In genomic region chr1:201307760-201308499, GRCh38 we compare ENCODE assay signal across 14 cellular contexts. TPM values are rescaled to one million over a fixed set of nuclear protein-coding genes. Genes with fewer than 3 reads are reported as not detected.
A peak's percentile ranks its signal among the peaks of the same experiment; 100 is the strongest.
DNase-seq lines count a peak whose midpoint lies in the region; ATAC-seq, FAIRE-seq and TF ChIP-seq lines count a peak whose summit lies in the region.
"Had no signal": no experiment of that assay in that cellular context is flagged by ENCODE, and none has a peak within 500 bp of the region (broad histone marks: within the 10 kb centered on the region; RNA-seq: fewer than 3 reads in every experiment).

No MANE protein-coding gene starts in this region.

- peaks cover 4% of the 10 kb centered on the region for H3K4me1 Mint-ChIP-seq in activated CD4-positive, alpha-beta T cell treated with anti-CD3 and anti-CD28 coated beads, Interleukin-2, amount 10 ng/mL, durations not matched to agents 24 days and 14 days
- H3K4me1 Mint-ChIP-seq: activated CD4-positive, alpha-beta T cell treated with anti-CD3 and anti-CD28 coated beads for 36 hours had no signal

- TF ChIP-seq POLR2A in lower leg skin (IDR thresholded peaks at IDR 0.05), result no peak

- WGBS in lower leg skin, 2 donors, result 24 to 30% methylated on average over 11 of the region's 11 CpGs

- peaks cover 17% of the 10 kb centered on the region for H3K27me3 Mint-ChIP-seq in activated CD4-positive, alpha-beta T cell treated with anti-CD3 and anti-CD28 coated beads, Interleukin-2, amount 10 ng/mL, durations not matched to agents 24 days and 14 days

- no peak for TF ChIP-seq CTCF in lower leg skin (IDR thresholded peaks at IDR 0.05)

- peak; percentile 50 for FAIRE-seq in urothelium cell line (lab: Jason Lieb, UNC)
- FAIRE-seq: HepG2 had no signal

- intact Hi-C loops in lower leg skin (cut with DNase I; ENCODE audit: low total_unique reads), result no loop called here
- intact Hi-C loops in activated CD4-positive, alpha-beta T cell treated with anti-CD3 and anti-CD28 coated beads, Interleukin-2, amount 10 ng/mL, durations not matched to agents 24 days and 14 days (cut with micrococcal nuclease), result no loop called here

- no peaks in the 10 kb centered on the region for H3K9me3 Mint-ChIP-seq in activated CD4-positive, alpha-beta T cell treated with anti-CD3 and anti-CD28 coated beads, Interleukin-2, amount 10 ng/mL, durations not matched to agents 24 days and 14 days

- no peak overlapping the region for H3K4me3 Mint-ChIP-seq in activated CD4-positive, alpha-beta T cell treated with anti-CD3 and anti-CD28 coated beads, Interleukin-2, amount 10 ng/mL, durations not matched to agents 24 days and 14 days
- H3K4me3 Mint-ChIP-seq: activated CD4-positive, alpha-beta T cell treated with anti-CD3 and anti-CD28 coated beads for 36 hours had no signal

- H3K36me3 Mint-ChIP-seq in activated CD4-positive, alpha-beta T cell treated with anti-CD3 and anti-CD28 coated beads, Interleukin-2, amount 10 ng/mL, durations not matched to agents 24 days and 14 days (ENCODE audit: low read depth), result no peaks in the 10 kb centered on the region

- ATAC-seq in HG03378 (IDR thresholded peaks at IDR 0.05; ENCODE audit: unreplicated experiment), result no peak
- ATAC-seq: activated CD4-positive, alpha-beta T cell treated with anti-CD3 and anti-CD28 coated beads for 36 hours; HepG2; left lobe of liver had no signal

- DNase-seq in NCI-H2196 (lab: John Stamatoyannopoulos, UW; ENCODE audit: unreplicated experiment) (peak; percentile 47), NCI-H2196 treated with DMSO at 0.1 percent for 48 hours (lab: John Stamatoyannopoulos, UW; ENCODE audit: unreplicated experiment) (no peak), NCI-H774 (lab: John Stamatoyannopoulos, UW) (peak; percentile 24), lower leg skin (ENCODE audit: low spot score in 2 of 2) (peak; percentile 92 to 95), urothelium cell line (ENCODE audit: low spot score) (no peak), cerebellar cortex (ENCODE audit: low spot score) (no peak)
- DNase-seq in activated CD4-positive, alpha-beta T cell treated with anti-CD3 and anti-CD28 coated beads, Interleukin-2, amount 10 ng/mL, durations not matched to agents 24 days and 14 days, result no peak
- DNase-seq: activated CD4-positive, alpha-beta T cell treated with anti-CD3 and anti-CD28 coated beads for 36 hours; NCI-H446; occipital lobe; stimulated activated naive CD4-positive, alpha-beta T cell treated with Interleukin-2 at 50 U/mL for 16 hours had no signal

- H3K27ac Mint-ChIP-seq in activated CD4-positive, alpha-beta T cell treated with anti-CD3 and anti-CD28 coated beads, Interleukin-2, amount 10 ng/mL, durations not matched to agents 24 days and 14 days, result no peak overlapping the region
- H3K27ac Mint-ChIP-seq: activated CD4-positive, alpha-beta T cell treated with anti-CD3 and anti-CD28 coated beads for 36 hours had no signal

- no peak overlapping the region for H3K4me3 ChIP-seq in lower leg skin (ENCODE audit: low read depth, poor library complexity, severe bottlenecking)

RNA-seq across cellular contexts. Expression of gene PKP1, which starts 24.6 kb away (rescaled TPM):
- 1,000 to 10,000 TPM in 1 of 4 donors, 100 to 1,000 TPM in 3; 928 to 1,274 (median 961) TPM for total RNA-seq in lower leg skin
- not detected in 2 replicates for total RNA-seq in activated CD4-positive, alpha-beta T cell treated with anti-CD3 and anti-CD28 coated beads, Interleukin-2, amount 10 ng/mL, durations not matched to agents 24 days and 14 days
- total RNA-seq: activated CD4-positive, alpha-beta T cell treated with anti-CD3 and anti-CD28 coated beads for 36 hours; HepG2 had no signal

Comparison
In these comparisons a context has a peak if more than half of its experiments do, and no peak if none do; other contexts are left out.
1. DNase-seq: peak in NCI-H2196 (single experiment), NCI-H774 (single experiment) and lower leg skin (2 of 2); none in NCI-H2196 treated with DMSO at 0.1 percent for 48 hours (single experiment), urothelium cell line (single experiment), cerebellar cortex (single experiment) and activated CD4-positive, alpha-beta T cell treated with anti-CD3 and anti-CD28 coated beads, Interleukin-2, amount 10 ng/mL, durations not matched to agents 24 days and 14 days (single experiment).
2. RNA of gene PKP1, which starts 24.6 kb away (total RNA-seq): 928 to 1,274 TPM in lower leg skin; not detected in activated CD4-positive, alpha-beta T cell treated with anti-CD3 and anti-CD28 coated beads, Interleukin-2, amount 10 ng/mL, durations not matched to agents 24 days and 14 days; every median in the first group is over 100 times any median in the second.